In the genomic region with DNA sequence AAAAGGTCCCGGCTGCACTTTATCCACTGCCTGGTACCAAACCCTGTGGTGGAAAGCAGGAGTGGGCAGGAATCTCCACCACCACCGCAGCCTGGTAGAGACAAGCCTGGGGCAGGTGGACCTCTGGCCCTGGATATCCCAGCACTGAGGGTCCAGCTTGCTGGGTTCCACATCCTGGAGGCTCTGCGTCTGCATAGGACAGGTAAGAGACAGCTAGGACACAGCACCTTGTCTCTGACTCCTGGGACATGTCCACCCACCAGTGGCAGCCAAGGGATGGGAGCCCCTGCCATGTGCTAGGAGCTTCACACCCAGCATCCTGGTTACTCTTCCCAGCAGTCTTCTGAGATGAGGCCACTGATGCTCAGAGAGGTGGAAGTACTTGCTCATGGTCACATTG, we compare ENCODE assay signal across 26 cellular contexts.
"Had no signal": no experiment of that assay in that cellular context is flagged by ENCODE, and none has a peak within 500 bp of the region (broad histone marks: within the 10 kb centered on the region; RNA-seq: fewer than 3 reads in every experiment).

No MANE protein-coding gene starts in this region.

- DNase-seq: activated CD4-positive, alpha-beta T cell treated with anti-CD3 and anti-CD28 coated beads for 1 hour; activated CD4-positive, alpha-beta T cell treated with anti-CD3 and anti-CD28 coated beads for 48 hours; activated CD4-positive, alpha-beta T cell treated with anti-CD3 and anti-CD28 coated beads, Interleukin-2, amount 50 U/mL, for 1 hour; activated CD4-positive, alpha-beta T cell treated with anti-CD3 and anti-CD28 coated beads, Interleukin-2, amount 50 U/mL, for 48 hours; activated CD8-positive, alpha-beta memory T cell treated with anti-CD3 and anti-CD28 coated beads for 24 hours; activated CD8-positive, alpha-beta T cell treated with anti-CD3 and anti-CD28 coated beads for 36 hours; activated effector memory CD4-positive, alpha-beta T cell treated with Interleukin-2 at 50 U/mL for 16 hours; activated gamma-delta T cell treated with Interleukin-2 at 50 U/mL for 16 hours; activated naive CD4-positive, alpha-beta T cell treated with anti-CD3 and anti-CD28 coated beads, Interleukin-2, amount 50 U/mL, for 16 hours; activated naive CD4-positive, alpha-beta T cell treated with Interleukin-2 at 50 U/mL for 16 hours; activated T-cell treated with anti-CD3 and anti-CD28 coated beads, Interleukin-2, amount 50 U/mL, for 4 hours; amniotic stem cell; anterior cingulate cortex; brain microvascular endothelial cell; cortex of kidney; dermis blood vessel endothelial cell; effector CD8-positive, alpha-beta T cell; foreskin fibroblast; T-helper 2 cell had no signal

- H3K36me3 ChIP-seq: brain microvascular endothelial cell had no signal

- H3K27me3 ChIP-seq: brain microvascular endothelial cell had no signal

- ATAC-seq: activated CD8-positive, alpha-beta T cell treated with anti-CD3 and anti-CD28 coated beads for 36 hours; activated T-cell treated with anti-CD3 and anti-CD28 coated beads, Interleukin-2, amount 50 U/mL, for 4 hours; activated T-helper 17 cell treated with anti-CD3 and anti-CD28 coated beads, Interleukin-2, amount 50 U/mL, for 72 hours; esophagus mucosa; WTC11 had no signal

- H3K27ac ChIP-seq: brain microvascular endothelial cell, epithelial cell of prostate, VCaP had no signal

- H3K36me3 Mint-ChIP-seq: activated naive CD8-positive, alpha-beta T cell; WTC11 had no signal

- H3K4me1 Mint-ChIP-seq: activated T-helper 17 cell treated with anti-CD3 and anti-CD28 coated beads, Interleukin-2, amount 50 U/mL, for 72 hours; central memory CD8-positive, alpha-beta T cell; WTC11 had no signal

- H3K27ac Mint-ChIP-seq: activated CD8-positive, alpha-beta T cell treated with anti-CD3 and anti-CD28 coated beads for 36 hours; activated naive CD8-positive, alpha-beta T cell; activated T-helper 17 cell treated with anti-CD3 and anti-CD28 coated beads, Interleukin-2, amount 50 U/mL, for 72 hours; WTC11 had no signal

- H3K4me3 Mint-ChIP-seq: activated CD8-positive, alpha-beta T cell treated with anti-CD3 and anti-CD28 coated beads for 36 hours; activated naive CD8-positive, alpha-beta T cell; activated T-cell treated with anti-CD3 and anti-CD28 coated beads, Interleukin-2, amount 50 U/mL, for 4 hours; activated T-helper 17 cell treated with anti-CD3 and anti-CD28 coated beads, Interleukin-2, amount 50 U/mL, for 72 hours; central memory CD8-positive, alpha-beta T cell; WTC11 had no signal

- H3K9me3 Mint-ChIP-seq: activated CD8-positive, alpha-beta T cell treated with anti-CD3 and anti-CD28 coated beads for 36 hours; activated T-cell treated with anti-CD3 and anti-CD28 coated beads, Interleukin-2, amount 50 U/mL, for 4 hours; activated T-helper 17 cell treated with anti-CD3 and anti-CD28 coated beads, Interleukin-2, amount 50 U/mL, for 72 hours; central memory CD8-positive, alpha-beta T cell had no signal
